8 cellular contexts compared by ENCODE assay signal in the genomic region with DNA sequence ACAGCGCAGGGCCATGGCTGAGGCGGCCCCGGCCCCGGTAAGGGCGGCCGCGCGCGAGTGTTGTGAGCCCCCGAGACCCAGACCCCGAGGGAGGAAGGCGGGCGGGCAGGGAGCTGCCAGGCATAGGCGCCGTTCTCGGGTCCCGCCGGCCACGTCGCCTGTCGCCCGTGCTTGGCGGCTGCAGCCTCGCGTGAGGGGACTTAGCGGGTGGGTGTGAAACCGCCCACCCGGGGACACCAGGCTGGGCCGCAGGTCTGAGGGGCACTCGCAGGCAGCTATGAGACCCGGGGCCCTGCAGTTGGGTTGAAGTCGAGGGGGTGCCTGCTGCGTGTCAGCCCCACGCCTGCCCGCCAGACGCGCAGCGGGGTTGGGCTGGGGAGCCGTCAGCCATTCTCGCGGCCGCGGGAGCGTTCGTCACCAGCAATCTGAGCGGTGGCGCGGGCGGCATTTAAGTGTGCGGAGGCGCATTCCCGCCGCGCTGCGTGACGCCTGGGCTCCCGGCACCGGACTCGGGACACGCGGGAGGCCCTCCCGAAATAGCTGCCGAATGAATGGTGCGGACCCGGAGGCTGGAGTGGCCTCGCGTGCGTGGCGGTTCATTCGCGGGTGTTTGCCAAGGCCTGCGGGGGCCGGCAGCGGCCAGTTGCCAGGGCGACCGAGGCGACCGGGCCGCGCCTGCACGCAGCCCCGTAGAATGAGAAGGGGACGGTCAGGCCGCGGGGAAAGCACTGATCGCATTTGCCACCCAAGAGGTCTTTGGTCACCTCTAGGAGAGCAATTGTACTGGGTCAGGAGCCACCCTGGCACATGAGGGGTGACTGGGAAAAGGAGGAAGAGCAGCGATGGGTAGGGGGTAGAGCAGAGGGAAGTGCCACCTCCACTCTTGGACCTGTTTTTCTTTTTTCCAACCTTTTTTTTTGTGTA. TPM values are rescaled to one million over a fixed set of nuclear protein-coding genes. Genes with fewer than 3 reads are reported as not detected.
A peak's percentile ranks its signal among the peaks of the same experiment; 100 is the strongest.
DNase-seq lines count a peak whose midpoint lies in the region; ATAC-seq and TF ChIP-seq lines count a peak whose summit lies in the region.

No MANE protein-coding gene starts in this region.

- peak overlapping the region; percentile 89 for H3K4me3 Mint-ChIP-seq in activated naive CD8-positive, alpha-beta T cell

- intact Hi-C loops in Right ventricle myocardium inferior (cut with DNase I), result loop anchor here (1.0 to 5.0 kb wide), 2 partner anchors 22 to 49 kb away; partner anchors contain the start of genes ZNF282 and ZNF425

- no peak for TF ChIP-seq EP300 in upper lobe of left lung (IDR thresholded peaks at IDR 0.05)

- H4K20me1 ChIP-seq in osteoblast (ENCODE audit: insufficient read depth, low read length), result peaks cover 18% of the 10 kb centered on the region

- H3K27ac Mint-ChIP-seq in activated naive CD8-positive, alpha-beta T cell, result peak overlapping the region; percentile 79

- peak overlapping the region; percentile 99 for H3K4me2 ChIP-seq in osteoblast (ENCODE audit: insufficient read depth, low read length)

- H3K79me2 ChIP-seq in osteoblast (ENCODE audit: insufficient read depth, low read length), result peaks cover 57% of the 10 kb centered on the region

- H3K27ac ChIP-seq in RWPE2 (ENCODE audit: poor library complexity, severe bottlenecking) (peak overlapping the region; percentile 84), osteoblast (ENCODE audit: low read depth, low read length) (peak overlapping the region; percentile 94), upper lobe of left lung (peak overlapping the region; percentile 89 to 96 (median 94))

- no peaks in the 10 kb centered on the region for H3K27me3 Mint-ChIP-seq in activated naive CD8-positive, alpha-beta T cell

- TF ChIP-seq POLR2A in upper lobe of left lung (IDR thresholded peaks at IDR 0.05), result no peak

- no peak for TF ChIP-seq CTCF in RWPE2 (IDR thresholded peaks at IDR 0.05; ENCODE audit: poor library complexity, severe bottlenecking)
- TF ChIP-seq CTCF in osteoblast (IDR thresholded peaks at IDR 0.05; ENCODE audit: extremely low read depth, low read depth, low read length), result no peak
- no peak for TF ChIP-seq CTCF in upper lobe of left lung (IDR thresholded peaks at IDR 0.05)

- DNase-seq in CD1c-positive myeloid dendritic cell (ENCODE audit: extremely low spot score) (peak; percentile 75), RWPE2 (ENCODE audit: low spot score) (no peak), Right ventricle myocardium inferior (ENCODE audit: missing footprints) (peak; percentile 82), osteoblast (ENCODE audit: insufficient read length, low spot score, missing footprints) (peak; percentile 96), upper lobe of left lung (peak; percentile 63 to 93)

- H3K36me3 ChIP-seq in RWPE2 (ENCODE audit: low read depth) (peaks cover 10% of the 10 kb centered on the region; the same call in 1 of the 2 replicates), osteoblast (ENCODE audit: insufficient read depth, low read length) (no peaks in the 10 kb centered on the region), upper lobe of left lung (no peaks in the 10 kb centered on the region)

- H3K4me1 ChIP-seq in RWPE2 (ENCODE audit: insufficient read depth, poor library complexity, severe bottlenecking) (peaks cover 24% of the 10 kb centered on the region), osteoblast (ENCODE audit: insufficient read depth, low read length) (peaks cover 17% of the 10 kb centered on the region), upper lobe of left lung (peaks cover 15 to 26% (median 21%) of the 10 kb centered on the region in 4 donors)

- H3K4me3 ChIP-seq in RWPE2 (ENCODE audit: severe bottlenecking) (peak overlapping the region; percentile 99), osteoblast (ENCODE audit: insufficient read depth, low read length) (peak overlapping the region; percentile 96), upper lobe of left lung (peak overlapping the region; percentile 69 to 97 (median 84))

- H3K9me3 ChIP-seq in RWPE2 (ENCODE audit: severe bottlenecking), result no peaks in the 10 kb centered on the region
- no peaks in the 10 kb centered on the region for H3K9me3 ChIP-seq in osteoblast (ENCODE audit: low read depth, low read length)
- H3K9me3 ChIP-seq in upper lobe of left lung, result no peaks in the 10 kb centered on the region

- no peaks in the 10 kb centered on the region for H3K36me3 Mint-ChIP-seq in activated naive CD8-positive, alpha-beta T cell

- peak overlapping the region; percentile 78 for H2AFZ ChIP-seq in osteoblast (ENCODE audit: low read length)

- WGBS in upper lobe of left lung, 2 donors, result 0% methylated on average over 2 to 54 of the region's 87 CpGs

- H3K4me1 Mint-ChIP-seq in activated naive CD8-positive, alpha-beta T cell (ENCODE audit: low read depth), result peaks cover 37% of the 10 kb centered on the region

- ATAC-seq in GM19351 (IDR thresholded peaks at IDR 0.05; ENCODE audit: unreplicated experiment) (peak; percentile 29), HG03442 (IDR thresholded peaks at IDR 0.05; ENCODE audit: unreplicated experiment) (peak; percentile 29), RWPE2 (ENCODE audit: low read depth) (peak; percentile 42), Right ventricle myocardium inferior (peak; percentile 58), upper lobe of left lung (ENCODE audit: low FRiP score in 2 of 2) (peak; percentile 30 to 84)

- H3K27me3 ChIP-seq in RWPE2 (ENCODE audit: insufficient read depth, poor library complexity, severe bottlenecking) (no peaks in the 10 kb centered on the region), osteoblast (ENCODE audit: insufficient read depth, low read length) (no peaks in the 10 kb centered on the region), upper lobe of left lung (no peaks in the 10 kb centered on the region)

- no peaks in the 10 kb centered on the region for H3K9me3 Mint-ChIP-seq in activated naive CD8-positive, alpha-beta T cell (ENCODE audit: low read depth)

RNA-seq across cellular contexts. Expression of gene ZNF398, which starts 0.7 kb away (rescaled TPM):
- 7.0 TPM for total RNA-seq in Right ventricle myocardium inferior
- total RNA-seq in osteoblast, result 15.9 and 17.7 TPM in 2 replicates
- 10 to 100 TPM; 12.2 to 40.9 (median 29.0) TPM for total RNA-seq in upper lobe of left lung

RNA-seq across cellular contexts. Expression of gene ZNF425, which starts 21.9 kb away (rescaled TPM):
- 0.60 TPM for total RNA-seq in Right ventricle myocardium inferior
- 4.3 and 4.7 TPM in 2 replicates for total RNA-seq in osteoblast
- 1 to 10 TPM; 1.4 to 3.1 (median 1.8) TPM for total RNA-seq in upper lobe of left lung

RNA-seq across cellular contexts. Expression of gene ZNF282, which starts 47.4 kb away (rescaled TPM):
- 13.2 TPM for total RNA-seq in Right ventricle myocardium inferior
- total RNA-seq in osteoblast, result 28.6 and 30.6 TPM in 2 replicates
- total RNA-seq in upper lobe of left lung, result 10 to 100 TPM; 20.7 to 35.6 (median 26.7) TPM

RNA-seq across cellular contexts. Expression of gene ZNF786, which starts 57.5 kb away (rescaled TPM):
- total RNA-seq in Right ventricle myocardium inferior, result 2.9 TPM
- 6.5 and 7.7 TPM in 2 replicates for total RNA-seq in osteoblast
- 1 to 10 TPM; 1.7 to 9.0 (median 7.6) TPM for total RNA-seq in upper lobe of left lung
